18 cellular contexts compared by ENCODE assay signal in the genomic region with DNA sequence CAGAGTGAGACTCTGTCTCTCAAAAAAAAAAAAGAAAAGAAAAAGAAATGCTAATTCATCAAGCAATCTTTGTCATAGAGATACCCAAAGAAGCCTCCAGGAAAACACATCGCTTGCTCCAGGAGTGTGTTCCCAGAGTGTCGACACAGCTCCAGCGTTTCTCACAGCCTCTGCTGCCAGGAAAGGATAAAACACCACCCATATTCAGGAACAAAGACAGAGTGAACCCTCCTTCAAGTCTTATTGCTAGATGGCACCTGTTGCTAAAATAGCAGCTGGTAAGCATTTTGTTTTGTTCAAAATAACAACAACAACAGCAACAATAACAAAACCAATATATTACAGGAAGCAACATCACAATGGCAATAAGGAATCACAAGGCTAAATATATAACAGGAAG. TPM values are rescaled to one million over a fixed set of nuclear protein-coding genes. Genes with fewer than 3 reads are reported as not detected.
"Had no signal": no experiment of that assay in that cellular context is flagged by ENCODE, and none has a peak within 500 bp of the region (broad histone marks: within the 10 kb centered on the region; RNA-seq: fewer than 3 reads in every experiment).

No MANE protein-coding gene starts in this region.

- H3K27ac Mint-ChIP-seq: activated CD8-positive, alpha-beta T cell treated with anti-CD3 and anti-CD28 coated beads for 36 hours; activated T-helper 2 cell treated with anti-CD3 and anti-CD28 coated beads, Interferon-gamma antibody, Interleukin-2, Interleukin-4, amounts not matched to agents 10 μg/mL and 5 μg/mL and 100 μg/mL, durations not matched to agents 14 hours and 24 hours and 36 hours had no signal

- H3K27ac ChIP-seq: breast epithelium, esophagus squamous epithelium, VCaP had no signal

- H3K4me3 ChIP-seq: breast epithelium, esophagus squamous epithelium, lung had no signal

- DNase-seq: activated CD8-positive, alpha-beta T cell treated with anti-CD3 and anti-CD28 coated beads for 36 hours; activated naive CD4-positive, alpha-beta T cell treated with anti-CD3 and anti-CD28 coated beads, Interleukin-2, amount 50 U/mL, for 16 hours; esophagus squamous epithelium; foreskin fibroblast; head of caudate nucleus; left colon; midbrain; naive B cell; stimulated activated CD4-positive, alpha-beta T cell treated with anti-CD3 and anti-CD28 coated beads, Interleukin-12 subunit alpha, Interleukin-12 subunit beta, amount 100 ng/mL, for 4 hours; stimulated activated naive CD8-positive, alpha-beta T cell treated with anti-CD3 and anti-CD28 coated beads, Interleukin-15, Interleukin-2, amounts not matched to agents 100 U/mL and 50 U/mL, for 24 hours; SW 1271; T1000 had no signal

- ATAC-seq: activated CD8-positive, alpha-beta T cell treated with anti-CD3 and anti-CD28 coated beads for 36 hours; left colon; stimulated activated naive CD8-positive, alpha-beta T cell treated with anti-CD3 and anti-CD28 coated beads, Interleukin-15, Interleukin-2, amounts not matched to agents 100 U/mL and 50 U/mL, for 24 hours had no signal

- H3K4me3 Mint-ChIP-seq: activated CD8-positive, alpha-beta T cell treated with anti-CD3 and anti-CD28 coated beads for 36 hours had no signal

- H3K9me3 ChIP-seq: breast epithelium, esophagus squamous epithelium had no signal

- H3K4me1 ChIP-seq: breast epithelium had no signal

- H3K36me3 ChIP-seq: breast epithelium, esophagus squamous epithelium had no signal

- H3K9me3 Mint-ChIP-seq: activated CD8-positive, alpha-beta T cell treated with anti-CD3 and anti-CD28 coated beads for 36 hours; activated T-helper 2 cell treated with anti-CD3 and anti-CD28 coated beads, Interferon-gamma antibody, Interleukin-2, Interleukin-4, amounts not matched to agents 10 μg/mL and 5 μg/mL and 100 μg/mL, durations not matched to agents 14 hours and 24 hours and 36 hours; naive B cell had no signal

RNA-seq across cellular contexts. Expression of a gene that starts 3.1 kb away (rescaled TPM):
- total RNA-seq: dermis microvascular lymphatic vessel endothelial cell had no signal

RNA-seq across cellular contexts. Expression of a gene that starts 16.9 kb away (rescaled TPM):
- total RNA-seq: activated T-helper 2 cell treated with anti-CD3 and anti-CD28 coated beads, Interferon-gamma antibody, Interleukin-2, Interleukin-4, amounts not matched to agents 10 μg/mL and 5 μg/mL and 100 μg/mL, durations not matched to agents 14 hours and 24 hours and 36 hours; dermis microvascular lymphatic vessel endothelial cell; esophagus squamous epithelium; left colon; lung; osteocyte had no signal
